1 cellular context compared by ENCODE assay signal in genomic region chr12:65595016-65595560, GRCh38.
TF ChIP-seq lines count a peak whose summit lies in the region.

No MANE protein-coding gene starts in this region.

TF ChIP-seq in H1, 55 proteins besides CTCF, POLR2A, EP300 and RAD21:
- TF ChIP-seq CTBP2 (IDR thresholded peaks at IDR 0.05; ENCODE audit: borderline replicate concordance, insufficient read depth, insufficient read length, low read length), result no peak
- TF ChIP-seq EZH2 (IDR thresholded peaks at IDR 0.05; ENCODE audit: low read depth, low read length, severe bottlenecking), result no peak
- TF ChIP-seq YY1 (IDR thresholded peaks at IDR 0.05; ENCODE audit: low read depth, low read length), result no peak
- TF ChIP-seq MAFK (IDR thresholded peaks at IDR 0.05; ENCODE audit: low read depth, low read length), result no peak
- TF ChIP-seq CHD2 (IDR thresholded peaks at IDR 0.05; ENCODE audit: low read length), result no peak
- peak; percentile 57 for TF ChIP-seq ASH2L (IDR thresholded peaks at IDR 0.05; ENCODE audit: low read length)
- TF ChIP-seq GTF2F1 (IDR thresholded peaks at IDR 0.05; ENCODE audit: borderline replicate concordance, low read depth, low read length), result no peak
- TF ChIP-seq BACH1 (IDR thresholded peaks at IDR 0.05; ENCODE audit: low read length), result no peak
TF ChIP-seq in H1: peak in this region for 1.
